In genomic region chrX:154515803-154516654, GRCh38 we compare ENCODE assay signal across 8 cellular contexts. TPM values are rescaled to one million over a fixed set of nuclear protein-coding genes. Genes with fewer than 3 reads are reported as not detected.
DNase-seq lines count a peak whose midpoint lies in the region; ATAC-seq and TF ChIP-seq lines count a peak whose summit lies in the region.

A gene with protein sequence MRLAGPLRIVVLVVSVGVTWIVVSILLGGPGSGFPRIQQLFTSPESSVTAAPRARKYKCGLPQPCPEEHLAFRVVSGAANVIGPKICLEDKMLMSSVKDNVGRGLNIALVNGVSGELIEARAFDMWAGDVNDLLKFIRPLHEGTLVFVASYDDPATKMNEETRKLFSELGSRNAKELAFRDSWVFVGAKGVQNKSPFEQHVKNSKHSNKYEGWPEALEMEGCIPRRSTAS (minus strand): TSS chrX:154516232. CDS start chrX:154515772, 460 bp downstream.

- H3K27ac Mint-ChIP-seq in activated CD4-positive, alpha-beta T cell treated with anti-CD3 and anti-CD28 coated beads, Interleukin-2, amount 10 ng/mL, durations not matched to agents 24 days and 14 days, result peak within 1 kb of the TSS; percentile 93

- TF ChIP-seq CTCF in coronary artery (IDR thresholded peaks at IDR 0.05) (no peak), left lung (IDR thresholded peaks at IDR 0.05) (no peak)

- ATAC-seq in GM19324 (IDR thresholded peaks at IDR 0.05; ENCODE audit: low FRiP score, unreplicated experiment) (peak; percentile 91), HG03457 (IDR thresholded peaks at IDR 0.05; ENCODE audit: unreplicated experiment) (peak; percentile 69), left lung (peak; percentile 96)

- peaks cover 22 to 49% (median 40%) of the 10 kb centered on the region in 10 experiments for H3K4me1 ChIP-seq in BLaER1 treated with 17β-estradiol and CSF1 and Interleukin-3, amounts not matched to agents 10 nM and 100 nM
- H3K4me1 ChIP-seq in left lung, result peaks cover 0 to 5% of the 10 kb centered on the region in 2 donors

- H3K4me1 Mint-ChIP-seq in activated CD4-positive, alpha-beta T cell treated with anti-CD3 and anti-CD28 coated beads, Interleukin-2, amount 10 ng/mL, durations not matched to agents 24 days and 14 days, result peaks cover 23% of the 10 kb centered on the region

- intact Hi-C loops in activated CD4-positive, alpha-beta T cell treated with anti-CD3 and anti-CD28 coated beads, Interleukin-2, amount 10 ng/mL, durations not matched to agents 24 days and 14 days (cut with micrococcal nuclease), result loop anchor here (1.0 to 10.0 kb wide), 3 partner anchors 26 to 141 kb away; partner anchors contain the start of genes EMD, FLNA, LAGE3 and SLC10A3
- intact Hi-C loops in left lung (cut with DNase I), result no loop called here

- H3K9ac ChIP-seq in BLaER1 treated with 17β-estradiol and CSF1 and Interleukin-3, amounts not matched to agents 10 nM and 100 nM, result peak within 1 kb of the TSS; percentile 84 to 93 (median 91)

- H3K27ac ChIP-seq in BLaER1 treated with 17β-estradiol and CSF1 and Interleukin-3, amounts not matched to agents 10 nM and 100 nM, result peak within 1 kb of the TSS; percentile 79 to 92 (median 88)
- H3K27ac ChIP-seq in coronary artery (peak within 1 kb of the TSS; percentile 48 to 90), left lung (peak within 1 kb of the TSS; percentile 86 to 91)

- H3K36me3 Mint-ChIP-seq in activated CD4-positive, alpha-beta T cell treated with anti-CD3 and anti-CD28 coated beads, Interleukin-2, amount 10 ng/mL, durations not matched to agents 24 days and 14 days (ENCODE audit: low read depth), result peaks cover 13% of the 10 kb centered on the region

- H3K4me3 ChIP-seq in BLaER1 treated with 17β-estradiol and CSF1 and Interleukin-3, amounts not matched to agents 10 nM and 100 nM, result peak within 1 kb of the TSS; percentile 58 to 81 (median 70)
- H3K4me3 ChIP-seq in coronary artery (peak within 1 kb of the TSS; percentile 78), left lung (peak within 1 kb of the TSS; percentile 48 to 59)

- no peaks in the 10 kb centered on the region; a peak in 1 of 22 replicates for H3K36me3 ChIP-seq in BLaER1 treated with 17β-estradiol and CSF1 and Interleukin-3, amounts not matched to agents 10 nM and 100 nM
- H3K36me3 ChIP-seq in left lung, result no peaks in the 10 kb centered on the region

- DNase-seq in NCI-H526 (lab: John Stamatoyannopoulos, UW) (peak; percentile 73 to 98), coronary artery (ENCODE audit: low spot score) (peak; percentile 94), left lung (peak; percentile 96)
- DNase-seq in activated CD4-positive, alpha-beta T cell treated with anti-CD3 and anti-CD28 coated beads, Interleukin-2, amount 10 ng/mL, durations not matched to agents 24 days and 14 days, result peak; percentile 97
- DNase-seq in stimulated activated CD4-positive, alpha-beta T cell treated with anti-CD3 and anti-CD28 coated beads, Interleukin-2, amount 100 ng/mL, for 24 hours, result peak; percentile 91 to 94

- H3K27me3 ChIP-seq in BLaER1 treated with 17β-estradiol and CSF1 and Interleukin-3, amounts not matched to agents 10 nM and 100 nM, result peaks cover 8 to 72% (median 48%) of the 10 kb centered on the region in 11 experiments; a peak in 20 of 22 replicates
- H3K27me3 ChIP-seq in left lung, result no peaks in the 10 kb centered on the region

- H3K9me3 Mint-ChIP-seq in activated CD4-positive, alpha-beta T cell treated with anti-CD3 and anti-CD28 coated beads, Interleukin-2, amount 10 ng/mL, durations not matched to agents 24 days and 14 days, result no peaks in the 10 kb centered on the region

- H4K20me1 ChIP-seq in BLaER1 treated with 17β-estradiol and CSF1 and Interleukin-3, amounts not matched to agents 10 nM and 100 nM, result peaks cover 0 to 15% (median 0%) of the 10 kb centered on the region in 11 experiments; a peak in 1 of 22 replicates

- H3K27me3 Mint-ChIP-seq in activated CD4-positive, alpha-beta T cell treated with anti-CD3 and anti-CD28 coated beads, Interleukin-2, amount 10 ng/mL, durations not matched to agents 24 days and 14 days, result no peaks in the 10 kb centered on the region

- H3K9me3 ChIP-seq in BLaER1 treated with 17β-estradiol and CSF1 and Interleukin-3, amounts not matched to agents 10 nM and 100 nM (replicated peaks in 1 of 11), result peaks cover 5 to 37% (median 20%) of the 10 kb centered on the region in 11 experiments; a peak in 16 of 22 replicates
- no peaks in the 10 kb centered on the region for H3K9me3 ChIP-seq in left lung

- H3K4me2 ChIP-seq in BLaER1 treated with 17β-estradiol and CSF1 and Interleukin-3, amounts not matched to agents 10 nM and 100 nM, result peak within 1 kb of the TSS; percentile 65 to 87 (median 82)

- peak within 1 kb of the TSS; percentile 90 for H3K4me3 Mint-ChIP-seq in activated CD4-positive, alpha-beta T cell treated with anti-CD3 and anti-CD28 coated beads, Interleukin-2, amount 10 ng/mL, durations not matched to agents 24 days and 14 days

RNA-seq across cellular contexts. Expression of the gene that starts here (rescaled TPM):
- 36.5 and 38.0 TPM in 2 replicates for total RNA-seq in activated CD4-positive, alpha-beta T cell treated with anti-CD3 and anti-CD28 coated beads, Interleukin-2, amount 10 ng/mL, durations not matched to agents 24 days and 14 days
- 10 to 100 TPM; 35.3 to 43.6 TPM for total RNA-seq in left lung

Comparison
In these comparisons a context has a peak if more than half of its experiments do, and no peak if none do; other contexts are left out.
1. Peak in every context shown above with its lines: DNase-seq, ATAC-seq, H3K4me3 ChIP-seq and H3K27ac ChIP-seq.